In the genomic region with DNA sequence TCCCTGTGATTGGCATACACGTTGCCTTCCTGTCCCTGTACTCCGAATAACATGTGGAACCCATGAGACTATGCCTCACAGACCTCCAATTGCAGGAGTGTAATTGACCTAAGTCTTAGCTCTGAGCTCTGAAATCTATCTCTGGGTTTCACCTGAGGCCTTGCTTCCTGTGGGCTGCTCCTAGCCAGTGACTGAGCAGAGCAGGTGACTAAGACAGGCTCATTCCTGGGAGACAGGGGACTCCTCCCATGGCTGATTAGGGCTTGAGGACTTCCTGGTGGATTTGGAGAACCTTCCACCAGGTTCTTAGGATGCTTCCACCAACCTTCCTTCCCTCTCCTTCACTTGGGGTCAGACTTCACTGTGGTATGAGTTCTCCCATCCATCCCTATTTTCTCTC, we compare ENCODE assay signal across 23 cellular contexts.
"Had no signal": no experiment of that assay in that cellular context is flagged by ENCODE, and none has a peak within 500 bp of the region (broad histone marks: within the 10 kb centered on the region; RNA-seq: fewer than 3 reads in every experiment).

No MANE protein-coding gene starts in this region.

- DNase-seq: activated CD4-positive, alpha-beta memory T cell treated with anti-CD3 and anti-CD28 coated beads, Interleukin-2, amount 10 ng/mL, durations not matched to agents 7 days and 5 days; activated CD4-positive, alpha-beta T cell treated with anti-CD3 and anti-CD28 coated beads for 36 hours; activated CD4-positive, alpha-beta T cell treated with anti-CD3 and anti-CD28 coated beads, Interleukin-2, amount 50 U/mL, for 1 hour; activated gamma-delta T cell; activated naive CD4-positive, alpha-beta T cell treated with anti-CD3 and anti-CD28 coated beads for 36 hours; activated T-cell treated with anti-CD3 and anti-CD28 coated beads for 4 hours; activated T-cell treated with anti-CD3 and anti-CD28 coated beads, Interleukin-2, amount 50 U/mL, for 48 hours; amygdala; MM.1S; NCI-H1105; NCI-H1436; NCI-H1694 treated with DMSO at 0.1 percent for 48 hours; NCI-H2029 treated with DMSO at 0.1 percent for 48 hours; NCI-H446; NCI-H524; T-cell; T-helper 2 cell; WERI-Rb-1 had no signal

- H3K36me3 ChIP-seq: cardiac muscle cell, WERI-Rb-1 had no signal

- FAIRE-seq: astrocyte had no signal

- H3K4me3 ChIP-seq: cardiac muscle cell, SK-N-MC had no signal

- H3K27ac ChIP-seq: cardiac muscle cell, SK-N-MC, WERI-Rb-1 had no signal

- ATAC-seq: activated CD4-positive, alpha-beta T cell treated with anti-CD3 and anti-CD28 coated beads for 36 hours; activated T-helper 17 cell treated with anti-CD3 and anti-CD28 coated beads, Interleukin-2, amount 50 U/mL, for 72 hours; Right ventricle myocardium inferior; T-cell had no signal
